Comparison of ENCODE assay signal across 9 cellular contexts in the genomic region with DNA sequence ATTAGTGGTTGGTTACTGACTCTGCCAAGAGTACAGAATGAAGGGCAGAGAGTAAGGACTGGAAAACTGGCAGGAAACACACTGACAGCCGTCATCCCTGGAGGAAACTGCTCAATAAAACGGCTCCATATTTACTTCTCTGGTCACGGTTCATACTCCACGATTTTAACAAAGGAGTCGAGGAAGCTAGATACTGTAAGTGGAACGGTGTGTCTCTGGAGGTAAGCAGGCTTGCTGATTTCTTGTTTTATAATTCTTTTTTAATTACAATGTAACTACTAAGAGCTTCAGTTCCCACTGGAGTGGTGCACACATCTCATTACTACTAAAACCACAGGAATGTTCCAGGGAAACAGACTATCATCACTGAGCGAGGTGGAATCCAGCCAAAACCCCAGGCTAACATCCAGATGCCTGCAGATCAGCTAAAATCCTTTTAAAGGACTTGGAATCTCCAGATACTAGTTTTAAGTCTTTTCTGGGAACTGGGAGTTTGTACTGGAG. TPM values are rescaled to one million over a fixed set of nuclear protein-coding genes. Genes with fewer than 3 reads are reported as not detected.
DNase-seq lines count a peak whose midpoint lies in the region; ATAC-seq, FAIRE-seq and TF ChIP-seq lines count a peak whose summit lies in the region.
"Had no signal": no experiment of that assay in that cellular context is flagged by ENCODE, and none has a peak within 500 bp of the region (broad histone marks: within the 10 kb centered on the region; RNA-seq: fewer than 3 reads in every experiment).

No MANE protein-coding gene starts in this region.

- TF ChIP-seq CTCF in fibroblast of mammary gland (conservative IDR thresholded peaks at IDR 0.05; ENCODE audit: control insufficient read depth, insufficient read depth, low read depth, low read length): no peak
- no peak for TF ChIP-seq CTCF in pancreas (IDR thresholded peaks at IDR 0.05)
- TF ChIP-seq CTCF in D721Med (IDR thresholded peaks at IDR 0.05; ENCODE audit: insufficient read depth, missing control alignments): no peak

- H3K27ac ChIP-seq in pancreas: peak overlapping the region in 1 of 4 donors; percentile 1

- intact Hi-C loops in pancreas (cut with DNase I): loop anchor here in 1 of 3 donors (10.0 kb wide), 1 partner anchor 55 kb away; a partner anchor contains a TSS

- DNase-seq in COLO829 (ENCODE audit: low spot score): peak; percentile 80
- peak; percentile 95 for DNase-seq in RPMI7951 (ENCODE audit: low read depth)
- peak; percentile 99 for DNase-seq in fibroblast of mammary gland (ENCODE audit: low read depth)
- DNase-seq in pancreas: peak in 1 of 6 donors; percentile 38
- no peak for DNase-seq in SKM-1 (lab: John Stamatoyannopoulos, UW; ENCODE audit: unreplicated experiment)
- DNase-seq in immature natural killer cell: no peak
- no peak for DNase-seq in D721Med (ENCODE audit: insufficient read length, low spot score)

- H3K36me3 Mint-ChIP-seq in immature natural killer cell: peaks cover 15 to 38% (median 26%) of the 10 kb centered on the region in 3 donors

- H3K36me3 ChIP-seq in pancreas: peaks cover 0 to 16% (median 0%) of the 10 kb centered on the region in 3 donors

- H3K27me3 ChIP-seq in pancreas: no peaks in the 10 kb centered on the region

- H3K4me3 ChIP-seq in fibroblast of mammary gland (ENCODE audit: control insufficient read depth, low read depth, low read length) (no peak overlapping the region), pancreas (no peak overlapping the region)

- H3K4me1 ChIP-seq in pancreas: no peaks in the 10 kb centered on the region

- H3K9me3 Mint-ChIP-seq in immature natural killer cell: no peaks in the 10 kb centered on the region
- H3K9me3 Mint-ChIP-seq: dendritic cell treated with granulocyte-macrophage colony-stimulating factor and Interleukin-4, amounts not matched to agents 40 ng/mL and 50 ng/mL, for 4 days had no signal

- peaks cover 0 to 1% (median 0%) of the 10 kb centered on the region in 3 donors for H3K27me3 Mint-ChIP-seq in immature natural killer cell (ENCODE audit: low read depth in 3 of 3)
- H3K27me3 Mint-ChIP-seq: dendritic cell treated with granulocyte-macrophage colony-stimulating factor and Interleukin-4, amounts not matched to agents 40 ng/mL and 50 ng/mL, for 4 days had no signal

- 60 to 65% methylated on average over 7 of the region's 7 CpGs for WGBS in pancreas, 2 donors

- FAIRE-seq in pancreas (lab: Jason Lieb, UNC) (peak; percentile 37), D721Med (lab: Jason Lieb, UNC) (no peak)

- H3K27ac Mint-ChIP-seq in immature natural killer cell: peak overlapping the region in 2 of 6 donors; percentile 4 to 39
- H3K27ac Mint-ChIP-seq: dendritic cell treated with granulocyte-macrophage colony-stimulating factor and Interleukin-4, amounts not matched to agents 40 ng/mL and 50 ng/mL, for 4 days had no signal

- no peak overlapping the region for H3K4me3 Mint-ChIP-seq in immature natural killer cell
- H3K4me3 Mint-ChIP-seq: dendritic cell treated with granulocyte-macrophage colony-stimulating factor and Interleukin-4, amounts not matched to agents 40 ng/mL and 50 ng/mL, for 4 days had no signal

- H3K4me1 Mint-ChIP-seq in immature natural killer cell: peaks cover 16 to 17% of the 10 kb centered on the region in 2 donors

- no peaks in the 10 kb centered on the region for H3K9me3 ChIP-seq in pancreas

- peak in 2 of 4 donors; percentile 28 to 44 for ATAC-seq in pancreas
- ATAC-seq in GM21381 (IDR thresholded peaks at IDR 0.05; ENCODE audit: unreplicated experiment): no peak

RNA-seq across cellular contexts. Expression of a gene that starts 17.8 kb away (rescaled TPM):
- 127 and 150 TPM in 2 replicates for total RNA-seq in RPMI7951 (2014; rRNA removed; shearing (Covaris generic))
- 100 to 1,000 TPM in 2 of 6 donors, 10 to 100 TPM in 4; 40.6 to 178 (median 82.0) TPM for total RNA-seq in pancreas
- polyA plus RNA-seq in pancreas (10 to 100 TPM; 73.1 to 95.9 TPM), immature natural killer cell (1 to 10 TPM; 2.1 to 9.6 (median 3.3) TPM)

RNA-seq across cellular contexts. Expression of a gene that starts 37.0 kb away (rescaled TPM):
- under 0.01 and 0.24 TPM in 2 replicates for total RNA-seq in RPMI7951 (2014; rRNA removed; shearing (Covaris generic))
- total RNA-seq in pancreas: 1 to 10 TPM; 1.4 to 5.8 (median 3.4) TPM
- polyA plus RNA-seq in pancreas (1 to 10 TPM; 5.6 to 8.8 TPM), immature natural killer cell (under 1 TPM in 1 of 3 donors, not detected in 2; 0.76 TPM)

RNA-seq across cellular contexts. Expression of a gene that starts 50.1 kb away (rescaled TPM):
- total RNA-seq in RPMI7951 (2014; rRNA removed; shearing (Covaris generic)): 5.6 and 6.2 TPM in 2 replicates
- total RNA-seq in pancreas: 1 to 10 TPM; 5.0 to 8.9 (median 6.9) TPM
- polyA plus RNA-seq in pancreas (1 to 10 TPM; 4.0 to 4.7 TPM), immature natural killer cell (10 to 100 TPM in 1 of 3 donors, 1 to 10 TPM in 2; 7.8 to 17.5 (median 8.2) TPM)

RNA-seq across cellular contexts. Expression of a gene that starts 50.2 kb away (rescaled TPM):
- total RNA-seq in RPMI7951 (2014; rRNA removed; shearing (Covaris generic)): 21.6 and 23.6 TPM in 2 replicates
- 10 to 100 TPM; 34.7 to 43.9 (median 39.1) TPM for total RNA-seq in pancreas
- polyA plus RNA-seq in pancreas (10 to 100 TPM in 1 of 2 donors, 1 to 10 TPM in 1; 6.5 to 17.0 TPM), immature natural killer cell (100 to 1,000 TPM in 1 of 3 donors, 10 to 100 TPM in 2; 82.6 to 102 (median 89.4) TPM)

RNA-seq across cellular contexts. Expression of a gene that starts 55.1 kb away (rescaled TPM):
- 5.3 and 8.2 TPM in 2 replicates for total RNA-seq in RPMI7951 (2014; rRNA removed; shearing (Covaris generic))
- total RNA-seq in pancreas: 10 to 100 TPM in 2 of 6 donors, 1 to 10 TPM in 4; 5.7 to 17.0 (median 8.3) TPM
- 10 to 100 TPM; 14.2 to 24.4 TPM for polyA plus RNA-seq in pancreas
- polyA plus RNA-seq in immature natural killer cell: 10 to 100 TPM in 1 of 3 donors, 1 to 10 TPM in 2; 5.8 to 27.2 (median 6.4) TPM

Comparison
In these comparisons a context has a peak if more than half of its experiments do, and no peak if none do; other contexts are left out.
1. DNase-seq: peak in COLO829 (single experiment), RPMI7951 (single experiment) and fibroblast of mammary gland (single experiment); none in SKM-1 (single experiment), immature natural killer cell (0 of 3) and D721Med (single experiment).